In genomic region chr5:40909233-40909632, GRCh38 we compare ENCODE assay signal across 1 cellular context.
TF ChIP-seq lines count a peak whose summit lies in the region.

TSS of gene C7 (plus strand) at chr5:40909497. CDS start at chr5:40909611, 114 bp downstream.

TF ChIP-seq in GM23338, 12 proteins besides CTCF, POLR2A, EP300 and RAD21 (continued from another document):
- no peak for TF ChIP-seq STAT1 (IDR thresholded peaks at IDR 0.05; ENCODE audit: unreplicated experiment)
- no peak for TF ChIP-seq REST (IDR thresholded peaks at IDR 0.05; ENCODE audit: unreplicated experiment)
